Comparison of ENCODE assay signal across 27 cellular contexts in the genomic region with DNA sequence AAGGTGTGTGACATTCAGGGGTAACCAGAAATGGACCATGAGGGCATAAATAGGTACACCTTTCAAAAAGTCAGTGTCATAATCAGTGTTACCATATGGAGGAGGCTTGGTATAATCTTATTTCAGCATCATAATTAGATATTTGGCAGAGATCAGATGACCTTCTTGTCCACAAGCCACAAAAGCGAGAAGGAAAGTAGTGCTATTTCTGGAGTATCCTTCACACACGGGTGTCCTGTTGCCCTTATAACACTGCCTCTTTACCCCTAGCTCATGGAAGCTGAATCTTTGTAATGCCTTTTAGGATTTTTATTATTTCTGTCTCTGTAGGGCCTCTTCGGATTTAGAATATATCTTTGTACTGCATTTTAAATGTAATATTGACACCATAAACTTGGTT.
DNase-seq lines count a peak whose midpoint lies in the region; ATAC-seq and TF ChIP-seq lines count a peak whose summit lies in the region.
"Had no signal": no experiment of that assay in that cellular context is flagged by ENCODE, and none has a peak within 500 bp of the region (broad histone marks: within the 10 kb centered on the region; RNA-seq: fewer than 3 reads in every experiment).

No MANE protein-coding gene starts in this region.

- CTCF ChIA-PET in CD8-positive, alpha-beta T cell (lab: Charles Lee), result interaction anchor here (1.4 kb wide), 1 partner anchor 11 kb away, joined by 3 read pairs; no protein-coding TSS in a partner anchor
- CTCF ChIA-PET in naive thymus-derived CD4-positive, alpha-beta T cell (lab: Charles Lee), result interaction anchor here (0.7 kb wide), 2 partner anchors 415 to 944 kb away, joined by 3 to 6 read pairs; no protein-coding TSS in a partner anchor

- no peaks in the 10 kb centered on the region for H3K4me1 ChIP-seq in CD8-positive, alpha-beta T cell (ENCODE audit: insufficient read depth, low read length)
- no peaks in the 10 kb centered on the region for H3K4me1 ChIP-seq in naive thymus-derived CD4-positive, alpha-beta T cell (ENCODE audit: control insufficient read depth in 2 of 2, insufficient read depth in 2 of 2, low read length in 2 of 2)
- H3K4me1 ChIP-seq: BE2C, HAP-1 had no signal

- no peak for DNase-seq in activated T-cell treated with anti-CD3 and anti-CD28 coated beads, Interleukin-2, amount 50 U/mL, for 72 hours
- DNase-seq in activated T-cell treated with anti-CD3 and anti-CD28 coated beads, Interleukin-2, amount 50 U/mL, for 1 hour, result no peak
- DNase-seq in CD8-positive, alpha-beta T cell, result no peak
- DNase-seq in T-helper 17 cell (no peak), cerebellum (ENCODE audit: low spot score) (no peak)
- no peak for DNase-seq in naive thymus-derived CD4-positive, alpha-beta T cell
- DNase-seq in activated naive CD8-positive, alpha-beta T cell treated with anti-CD3 and anti-CD28 coated beads for 36 hours, result no peak
- DNase-seq: ACHN, BE2C, COR-L47, EL, GDM1, HFFc6, MM.1S, NCI-H2029 treated with DMSO at 0.1 percent for 48 hours, NCI-H446 treated with DMSO at 0.1 percent for 48 hours, NCI-H526, SHP77 treated with DMSO at 0.1 percent for 48 hours had no signal

- TF ChIP-seq CTCF in CD8-positive, alpha-beta T cell (IDR thresholded peaks at IDR 0.05), result no peak

- H3K9me3 ChIP-seq in CD8-positive, alpha-beta T cell (ENCODE audit: low read length), result no peaks in the 10 kb centered on the region
- no peaks in the 10 kb centered on the region for H3K9me3 ChIP-seq in T-helper 17 cell (ENCODE audit: control insufficient read depth, low read length, poor library complexity, severe bottlenecking)
- H3K9me3 ChIP-seq in naive thymus-derived CD4-positive, alpha-beta T cell (ENCODE audit: control insufficient read depth in 2 of 3, low read length in 3 of 3), result no peaks in the 10 kb centered on the region
- H3K9me3 ChIP-seq: BE2C, HAP-1 had no signal

- H3K27ac Mint-ChIP-seq in activated T-cell treated with anti-CD3 and anti-CD28 coated beads, Interleukin-2, amount 50 U/mL, for 72 hours, result peak overlapping the region; percentile 18
- peak overlapping the region; percentile 5 for H3K27ac Mint-ChIP-seq in CD8-positive, alpha-beta T cell
- peak overlapping the region; percentile 63 for H3K27ac Mint-ChIP-seq in T-helper 17 cell
- H3K27ac Mint-ChIP-seq in naive thymus-derived CD4-positive, alpha-beta T cell, result peak overlapping the region in 5 of 9 donors; percentile 1 to 8 (median 4)
- no peak overlapping the region for H3K27ac Mint-ChIP-seq in activated naive CD8-positive, alpha-beta T cell treated with anti-CD3 and anti-CD28 coated beads for 36 hours
- H3K27ac Mint-ChIP-seq: GM23338, HFFc6 had no signal

- H3K36me3 Mint-ChIP-seq in activated T-cell treated with anti-CD3 and anti-CD28 coated beads, Interleukin-2, amount 50 U/mL, for 72 hours (ENCODE audit: insufficient read depth in 2 of 2), result peaks cover 0 to 3% of the 10 kb centered on the region in 2 donors
- H3K36me3 Mint-ChIP-seq in CD8-positive, alpha-beta T cell, result peaks cover 50% of the 10 kb centered on the region
- peaks cover 5% of the 10 kb centered on the region for H3K36me3 Mint-ChIP-seq in T-helper 17 cell (ENCODE audit: low read depth)
- peaks cover 0 to 46% (median 22%) of the 10 kb centered on the region in 5 donors for H3K36me3 Mint-ChIP-seq in naive thymus-derived CD4-positive, alpha-beta T cell
- H3K36me3 Mint-ChIP-seq in activated naive CD8-positive, alpha-beta T cell treated with anti-CD3 and anti-CD28 coated beads for 36 hours, result peaks cover 7% of the 10 kb centered on the region

- no peaks in the 10 kb centered on the region for H3K27me3 ChIP-seq in CD8-positive, alpha-beta T cell (ENCODE audit: insufficient read depth, low read length)
- H3K27me3 ChIP-seq in naive thymus-derived CD4-positive, alpha-beta T cell (ENCODE audit: control insufficient read depth in 2 of 2, insufficient read depth in 2 of 2, low read length in 2 of 2), result no peaks in the 10 kb centered on the region
- H3K27me3 ChIP-seq: BE2C had no signal

- H3K4me3 ChIP-seq in CD8-positive, alpha-beta T cell (ENCODE audit: low read depth, low read length), result no peak overlapping the region
- H3K4me3 ChIP-seq in naive thymus-derived CD4-positive, alpha-beta T cell (ENCODE audit: low read length), result no peak overlapping the region
- H3K4me3 ChIP-seq: GM12878, GM23338, HAP-1, SK-N-MC had no signal

- H3K4me3 Mint-ChIP-seq in activated T-cell treated with anti-CD3 and anti-CD28 coated beads, Interleukin-2, amount 50 U/mL, for 72 hours, result no peak overlapping the region
- no peak overlapping the region for H3K4me3 Mint-ChIP-seq in CD8-positive, alpha-beta T cell
- H3K4me3 Mint-ChIP-seq in T-helper 17 cell, result no peak overlapping the region
- H3K4me3 Mint-ChIP-seq in naive thymus-derived CD4-positive, alpha-beta T cell, result no peak overlapping the region
- H3K4me3 Mint-ChIP-seq in activated naive CD8-positive, alpha-beta T cell treated with anti-CD3 and anti-CD28 coated beads for 36 hours, result no peak overlapping the region
- H3K4me3 Mint-ChIP-seq: GM23338, HFFc6, IgD-negative memory B cell had no signal

- ATAC-seq in activated T-cell treated with anti-CD3 and anti-CD28 coated beads, Interleukin-2, amount 50 U/mL, for 72 hours (replicated peaks in 1 of 2), result no peak
- ATAC-seq in CD8-positive, alpha-beta T cell, result no peak
- no peak for ATAC-seq in T-helper 17 cell
- no peak for ATAC-seq in naive thymus-derived CD4-positive, alpha-beta T cell
- ATAC-seq in HG03521 (IDR thresholded peaks at IDR 0.05; ENCODE audit: unreplicated experiment), result no peak
- ATAC-seq: GM12878, GM23338 had no signal

- intact Hi-C loops in CD8-positive, alpha-beta T cell (cut with DNase I, micrococcal nuclease), result no loop called here
- intact Hi-C loops in naive thymus-derived CD4-positive, alpha-beta T cell (cut with micrococcal nuclease), result no loop called here

- no peak overlapping the region for H3K27ac ChIP-seq in CD8-positive, alpha-beta T cell (ENCODE audit: low read depth, low read length)
- H3K27ac ChIP-seq in naive thymus-derived CD4-positive, alpha-beta T cell (ENCODE audit: low read depth, low read length), result no peak overlapping the region
- H3K27ac ChIP-seq: 22Rv1, KMS-11, RWPE1, SK-N-MC had no signal

- H3K36me3 ChIP-seq in CD8-positive, alpha-beta T cell (ENCODE audit: insufficient read depth, low read length), result no peaks in the 10 kb centered on the region
- peaks cover 0 to 23% (median 0%) of the 10 kb centered on the region in 3 experiments for H3K36me3 ChIP-seq in naive thymus-derived CD4-positive, alpha-beta T cell (ENCODE audit: control insufficient read depth in 2 of 3, insufficient read depth in 3 of 3, low read length in 3 of 3)
- H3K36me3 ChIP-seq: BE2C, HAP-1 had no signal

- POLR2A ChIA-PET in CD8-positive, alpha-beta T cell (lab: Charles Lee), result interaction anchor here (0.7 kb wide), 1 partner anchor 57 kb away, joined by 3 read pairs; no protein-coding TSS in a partner anchor
- POLR2A ChIA-PET in naive thymus-derived CD4-positive, alpha-beta T cell (lab: Charles Lee), result no interaction called here

- H3K9me3 Mint-ChIP-seq in activated T-cell treated with anti-CD3 and anti-CD28 coated beads, Interleukin-2, amount 50 U/mL, for 72 hours, result no peaks in the 10 kb centered on the region
- H3K9me3 Mint-ChIP-seq in CD8-positive, alpha-beta T cell, result no peaks in the 10 kb centered on the region
- H3K9me3 Mint-ChIP-seq in naive thymus-derived CD4-positive, alpha-beta T cell, result no peaks in the 10 kb centered on the region
- H3K9me3 Mint-ChIP-seq in activated naive CD8-positive, alpha-beta T cell treated with anti-CD3 and anti-CD28 coated beads for 36 hours, result no peaks in the 10 kb centered on the region
- H3K9me3 Mint-ChIP-seq: GM23338, HFFc6, IgD-negative memory B cell had no signal

- H3K4me1 Mint-ChIP-seq in activated T-cell treated with anti-CD3 and anti-CD28 coated beads, Interleukin-2, amount 50 U/mL, for 72 hours (ENCODE audit: low read depth), result no peaks in the 10 kb centered on the region
- H3K4me1 Mint-ChIP-seq in CD8-positive, alpha-beta T cell (ENCODE audit: low read depth), result peaks cover 2% of the 10 kb centered on the region
- H3K4me1 Mint-ChIP-seq in T-helper 17 cell, result peaks cover 9% of the 10 kb centered on the region
- H3K4me1 Mint-ChIP-seq in naive thymus-derived CD4-positive, alpha-beta T cell, result peaks cover 0 to 5% (median 0%) of the 10 kb centered on the region in 7 donors
- H3K4me1 Mint-ChIP-seq in activated naive CD8-positive, alpha-beta T cell treated with anti-CD3 and anti-CD28 coated beads for 36 hours, result peaks cover 2% of the 10 kb centered on the region
- H3K4me1 Mint-ChIP-seq: IgD-negative memory B cell had no signal

- no peaks in the 10 kb centered on the region for H3K27me3 Mint-ChIP-seq in activated T-cell treated with anti-CD3 and anti-CD28 coated beads, Interleukin-2, amount 50 U/mL, for 72 hours (ENCODE audit: low read depth)
- H3K27me3 Mint-ChIP-seq in CD8-positive, alpha-beta T cell (ENCODE audit: low read depth), result no peaks in the 10 kb centered on the region
- no peaks in the 10 kb centered on the region for H3K27me3 Mint-ChIP-seq in T-helper 17 cell
- H3K27me3 Mint-ChIP-seq in naive thymus-derived CD4-positive, alpha-beta T cell, result no peaks in the 10 kb centered on the region
- H3K27me3 Mint-ChIP-seq in activated naive CD8-positive, alpha-beta T cell treated with anti-CD3 and anti-CD28 coated beads for 36 hours, result no peaks in the 10 kb centered on the region
- H3K27me3 Mint-ChIP-seq: IgD-negative memory B cell had no signal
